8 cellular contexts compared by ENCODE assay signal in the genomic region with DNA sequence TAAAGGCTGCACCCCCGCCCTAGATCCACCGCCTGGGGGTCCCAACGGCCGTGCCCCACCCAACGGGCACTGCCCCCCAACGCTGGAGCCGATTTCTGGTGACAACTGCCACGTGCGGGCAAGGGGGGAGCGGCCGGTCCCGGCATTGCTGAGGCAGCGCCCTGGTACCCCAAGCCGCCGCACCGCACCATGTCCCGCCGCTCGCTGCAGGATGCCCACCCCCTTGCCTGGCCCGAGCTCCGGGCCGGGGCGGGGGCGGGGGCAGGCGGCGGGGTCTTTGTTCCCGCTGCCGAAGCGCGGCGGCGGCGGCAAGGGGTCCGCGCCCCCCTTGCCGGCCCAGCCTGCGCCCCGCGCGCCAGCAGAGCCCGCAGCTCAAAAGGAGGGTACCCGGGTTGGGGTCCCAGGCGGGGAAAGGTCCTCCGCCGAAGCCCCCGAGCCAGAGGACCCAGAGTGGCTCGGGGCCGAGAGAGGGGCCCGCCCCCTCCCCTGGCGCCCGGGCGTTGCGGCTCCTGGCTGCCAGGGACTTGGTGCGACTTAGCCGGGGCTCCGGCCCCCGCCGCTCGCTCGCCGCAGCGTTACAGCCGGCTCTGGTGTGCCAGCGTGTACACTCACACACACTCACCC. TPM values are rescaled to one million over a fixed set of nuclear protein-coding genes. Genes with fewer than 3 reads are reported as not detected.
DNase-seq lines count a peak whose midpoint lies in the region; ATAC-seq and TF ChIP-seq lines count a peak whose summit lies in the region.

No MANE protein-coding gene starts in this region.

- peak overlapping the region; percentile 83 for H3K9ac ChIP-seq in HUES6 (ENCODE audit: low read length)

- intact Hi-C loops in breast epithelium (cut with DNase I; ENCODE audit: low total_unique reads): no loop called here

- peak overlapping the region; percentile 54; the same call in 1 of the 2 replicates for H3K27ac ChIP-seq in HUES6 (ENCODE audit: low read depth, low read length)
- no peak overlapping the region for H3K27ac ChIP-seq in breast epithelium
- peak overlapping the region; percentile 29 for H3K27ac ChIP-seq in mesodermal cell (ENCODE audit: low read depth, low read length, severe bottlenecking)

- peaks cover 21% of the 10 kb centered on the region; the same call in 1 of the 2 replicates for H3K27me3 ChIP-seq in HUES6 (ENCODE audit: control insufficient read depth, insufficient read depth, low read length)
- peaks cover 3 to 9% of the 10 kb centered on the region in 2 donors for H3K27me3 ChIP-seq in breast epithelium

- no peak for DNase-seq in breast epithelium (ENCODE audit: low spot score in 2 of 2)
- DNase-seq in activated CD8-positive, alpha-beta memory T cell treated with anti-CD3 and anti-CD28 coated beads, Interleukin-2, amount 50 U/mL, for 48 hours: no peak

- peak; percentile 3 for ATAC-seq in GM18907 (IDR thresholded peaks at IDR 0.05; ENCODE audit: unreplicated experiment)
- ATAC-seq in HG03565 (IDR thresholded peaks at IDR 0.05; ENCODE audit: unreplicated experiment): no peak
- ATAC-seq in esophagus mucosa: no peak
- ATAC-seq in HG03342 (IDR thresholded peaks at IDR 0.05; ENCODE audit: unreplicated experiment): no peak

- peaks cover 33% of the 10 kb centered on the region for H3K4me1 ChIP-seq in HUES6 (ENCODE audit: control insufficient read depth, insufficient read depth, low read length)
- H3K4me1 ChIP-seq in breast epithelium: peaks cover 4 to 8% of the 10 kb centered on the region in 2 donors
- peaks cover 13% of the 10 kb centered on the region for H3K4me1 ChIP-seq in mesodermal cell (ENCODE audit: control insufficient read depth, insufficient read depth, low read length, poor library complexity, severe bottlenecking)

- H3K9me3 ChIP-seq in HUES6 (ENCODE audit: control insufficient read depth, insufficient read depth, low read depth, low read length) (no peaks in the 10 kb centered on the region), breast epithelium (no peaks in the 10 kb centered on the region), mesodermal cell (ENCODE audit: control insufficient read depth, low read length) (no peaks in the 10 kb centered on the region)

- no peaks in the 10 kb centered on the region for H3K36me3 ChIP-seq in HUES6 (ENCODE audit: control insufficient read depth, insufficient read depth, low read length)
- H3K36me3 ChIP-seq in breast epithelium: no peaks in the 10 kb centered on the region
- H3K36me3 ChIP-seq in mesodermal cell (ENCODE audit: control insufficient read depth, insufficient read depth, low read length): no peaks in the 10 kb centered on the region

- no peak for TF ChIP-seq POLR2A in breast epithelium (IDR thresholded peaks at IDR 0.05)

- H3K4me3 ChIP-seq in HUES6 (ENCODE audit: low read depth, low read length): peak overlapping the region; percentile 98
- peak overlapping the region; percentile 57 to 70 (median 69) for H3K4me3 ChIP-seq in breast epithelium
- peak overlapping the region; percentile 73 for H3K4me3 ChIP-seq in mesodermal cell (ENCODE audit: extremely low read depth, insufficient read depth, low read length, poor library complexity, severe bottlenecking)

- 0% methylated on average over 20 to 52 of the region's 64 CpGs for WGBS in mesodermal cell (ENCODE audit: insufficient coverage in 2 of 2), 2 experiments

- TF ChIP-seq CTCF in breast epithelium (IDR thresholded peaks at IDR 0.05): no peak

RNA-seq across cellular contexts. Expression of a gene that starts 0.7 kb away (rescaled TPM):
- total RNA-seq in breast epithelium (1 to 10 TPM in 1 of 3 donors, under 1 TPM in 2; 0.80 to 1.3 (median 0.88) TPM), esophagus mucosa (4.0 TPM)
- 15.7 TPM for polyA plus RNA-seq in mesodermal cell (2013, experiment 1 of 2)
- 13.1 TPM for polyA plus RNA-seq in mesodermal cell (2013, experiment 2 of 2)

RNA-seq across cellular contexts. Expression of a gene that starts 27.9 kb away (rescaled TPM):
- total RNA-seq in breast epithelium (10 to 100 TPM; 39.0 to 48.9 (median 44.5) TPM), esophagus mucosa (28.2 TPM)
- polyA plus RNA-seq in mesodermal cell (2013, experiment 1 of 2): 71.6 TPM
- polyA plus RNA-seq in mesodermal cell (2013, experiment 2 of 2): 57.7 TPM

Comparison
In these comparisons a context has a peak if more than half of its experiments do, and no peak if none do; other contexts are left out.
1. H3K27ac ChIP-seq: peak in HUES6 (single experiment) and mesodermal cell (single experiment); none in breast epithelium (0 of 2).
2. Peak in every context shown above with its lines, with median percentiles within 50 percentile points of each other: H3K4me3 ChIP-seq.